In the genomic region with DNA sequence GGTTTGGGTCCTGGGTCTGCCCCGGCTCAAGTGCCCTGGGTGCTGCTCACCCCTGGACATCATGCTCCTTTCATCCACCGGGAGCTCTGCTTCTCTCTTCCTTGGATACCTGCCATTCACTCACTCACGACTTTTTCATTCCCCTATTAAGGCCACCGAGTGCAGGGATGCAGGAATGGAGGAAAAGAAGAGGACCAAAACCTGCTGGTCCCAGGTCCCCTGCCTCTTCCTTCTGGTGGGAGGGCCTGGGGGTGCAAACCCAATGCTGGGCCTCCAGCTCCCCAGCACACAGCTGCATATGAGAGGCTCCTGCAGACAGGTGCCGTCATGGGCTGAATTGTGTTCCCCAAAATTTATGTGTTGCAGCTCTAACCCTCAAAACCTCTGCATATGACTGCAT, we compare ENCODE assay signal across 2 cellular contexts.
TF ChIP-seq lines count a peak whose summit lies in the region.

No MANE protein-coding gene starts in this region.

TF ChIP-seq in GM23338, 12 proteins besides CTCF, POLR2A, EP300 and RAD21 (continues in another document):
- TF ChIP-seq EZH2phosphoT487 (IDR thresholded peaks at IDR 0.05; ENCODE audit: unreplicated experiment): no peak
- no peak for TF ChIP-seq STAT1 (IDR thresholded peaks at IDR 0.05; ENCODE audit: unreplicated experiment)
- TF ChIP-seq, protein P1, sequence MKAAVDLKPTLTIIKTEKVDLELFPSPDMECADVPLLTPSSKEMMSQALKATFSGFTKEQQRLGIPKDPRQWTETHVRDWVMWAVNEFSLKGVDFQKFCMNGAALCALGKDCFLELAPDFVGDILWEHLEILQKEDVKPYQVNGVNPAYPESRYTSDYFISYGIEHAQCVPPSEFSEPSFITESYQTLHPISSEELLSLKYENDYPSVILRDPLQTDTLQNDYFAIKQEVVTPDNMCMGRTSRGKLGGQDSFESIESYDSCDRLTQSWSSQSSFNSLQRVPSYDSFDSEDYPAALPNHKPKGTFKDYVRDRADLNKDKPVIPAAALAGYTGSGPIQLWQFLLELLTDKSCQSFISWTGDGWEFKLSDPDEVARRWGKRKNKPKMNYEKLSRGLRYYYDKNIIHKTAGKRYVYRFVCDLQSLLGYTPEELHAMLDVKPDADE (IDR thresholded peaks at IDR 0.05): no peak
- TF ChIP-seq, protein P2, sequence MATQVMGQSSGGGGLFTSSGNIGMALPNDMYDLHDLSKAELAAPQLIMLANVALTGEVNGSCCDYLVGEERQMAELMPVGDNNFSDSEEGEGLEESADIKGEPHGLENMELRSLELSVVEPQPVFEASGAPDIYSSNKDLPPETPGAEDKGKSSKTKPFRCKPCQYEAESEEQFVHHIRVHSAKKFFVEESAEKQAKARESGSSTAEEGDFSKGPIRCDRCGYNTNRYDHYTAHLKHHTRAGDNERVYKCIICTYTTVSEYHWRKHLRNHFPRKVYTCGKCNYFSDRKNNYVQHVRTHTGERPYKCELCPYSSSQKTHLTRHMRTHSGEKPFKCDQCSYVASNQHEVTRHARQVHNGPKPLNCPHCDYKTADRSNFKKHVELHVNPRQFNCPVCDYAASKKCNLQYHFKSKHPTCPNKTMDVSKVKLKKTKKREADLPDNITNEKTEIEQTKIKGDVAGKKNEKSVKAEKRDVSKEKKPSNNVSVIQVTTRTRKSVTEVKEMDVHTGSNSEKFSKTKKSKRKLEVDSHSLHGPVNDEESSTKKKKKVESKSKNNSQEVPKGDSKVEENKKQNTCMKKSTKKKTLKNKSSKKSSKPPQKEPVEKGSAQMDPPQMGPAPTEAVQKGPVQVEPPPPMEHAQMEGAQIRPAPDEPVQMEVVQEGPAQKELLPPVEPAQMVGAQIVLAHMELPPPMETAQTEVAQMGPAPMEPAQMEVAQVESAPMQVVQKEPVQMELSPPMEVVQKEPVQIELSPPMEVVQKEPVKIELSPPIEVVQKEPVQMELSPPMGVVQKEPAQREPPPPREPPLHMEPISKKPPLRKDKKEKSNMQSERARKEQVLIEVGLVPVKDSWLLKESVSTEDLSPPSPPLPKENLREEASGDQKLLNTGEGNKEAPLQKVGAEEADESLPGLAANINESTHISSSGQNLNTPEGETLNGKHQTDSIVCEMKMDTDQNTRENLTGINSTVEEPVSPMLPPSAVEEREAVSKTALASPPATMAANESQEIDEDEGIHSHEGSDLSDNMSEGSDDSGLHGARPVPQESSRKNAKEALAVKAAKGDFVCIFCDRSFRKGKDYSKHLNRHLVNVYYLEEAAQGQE (IDR thresholded peaks at IDR 0.05; ENCODE audit: unreplicated experiment): no peak
- TF ChIP-seq, protein P3, sequence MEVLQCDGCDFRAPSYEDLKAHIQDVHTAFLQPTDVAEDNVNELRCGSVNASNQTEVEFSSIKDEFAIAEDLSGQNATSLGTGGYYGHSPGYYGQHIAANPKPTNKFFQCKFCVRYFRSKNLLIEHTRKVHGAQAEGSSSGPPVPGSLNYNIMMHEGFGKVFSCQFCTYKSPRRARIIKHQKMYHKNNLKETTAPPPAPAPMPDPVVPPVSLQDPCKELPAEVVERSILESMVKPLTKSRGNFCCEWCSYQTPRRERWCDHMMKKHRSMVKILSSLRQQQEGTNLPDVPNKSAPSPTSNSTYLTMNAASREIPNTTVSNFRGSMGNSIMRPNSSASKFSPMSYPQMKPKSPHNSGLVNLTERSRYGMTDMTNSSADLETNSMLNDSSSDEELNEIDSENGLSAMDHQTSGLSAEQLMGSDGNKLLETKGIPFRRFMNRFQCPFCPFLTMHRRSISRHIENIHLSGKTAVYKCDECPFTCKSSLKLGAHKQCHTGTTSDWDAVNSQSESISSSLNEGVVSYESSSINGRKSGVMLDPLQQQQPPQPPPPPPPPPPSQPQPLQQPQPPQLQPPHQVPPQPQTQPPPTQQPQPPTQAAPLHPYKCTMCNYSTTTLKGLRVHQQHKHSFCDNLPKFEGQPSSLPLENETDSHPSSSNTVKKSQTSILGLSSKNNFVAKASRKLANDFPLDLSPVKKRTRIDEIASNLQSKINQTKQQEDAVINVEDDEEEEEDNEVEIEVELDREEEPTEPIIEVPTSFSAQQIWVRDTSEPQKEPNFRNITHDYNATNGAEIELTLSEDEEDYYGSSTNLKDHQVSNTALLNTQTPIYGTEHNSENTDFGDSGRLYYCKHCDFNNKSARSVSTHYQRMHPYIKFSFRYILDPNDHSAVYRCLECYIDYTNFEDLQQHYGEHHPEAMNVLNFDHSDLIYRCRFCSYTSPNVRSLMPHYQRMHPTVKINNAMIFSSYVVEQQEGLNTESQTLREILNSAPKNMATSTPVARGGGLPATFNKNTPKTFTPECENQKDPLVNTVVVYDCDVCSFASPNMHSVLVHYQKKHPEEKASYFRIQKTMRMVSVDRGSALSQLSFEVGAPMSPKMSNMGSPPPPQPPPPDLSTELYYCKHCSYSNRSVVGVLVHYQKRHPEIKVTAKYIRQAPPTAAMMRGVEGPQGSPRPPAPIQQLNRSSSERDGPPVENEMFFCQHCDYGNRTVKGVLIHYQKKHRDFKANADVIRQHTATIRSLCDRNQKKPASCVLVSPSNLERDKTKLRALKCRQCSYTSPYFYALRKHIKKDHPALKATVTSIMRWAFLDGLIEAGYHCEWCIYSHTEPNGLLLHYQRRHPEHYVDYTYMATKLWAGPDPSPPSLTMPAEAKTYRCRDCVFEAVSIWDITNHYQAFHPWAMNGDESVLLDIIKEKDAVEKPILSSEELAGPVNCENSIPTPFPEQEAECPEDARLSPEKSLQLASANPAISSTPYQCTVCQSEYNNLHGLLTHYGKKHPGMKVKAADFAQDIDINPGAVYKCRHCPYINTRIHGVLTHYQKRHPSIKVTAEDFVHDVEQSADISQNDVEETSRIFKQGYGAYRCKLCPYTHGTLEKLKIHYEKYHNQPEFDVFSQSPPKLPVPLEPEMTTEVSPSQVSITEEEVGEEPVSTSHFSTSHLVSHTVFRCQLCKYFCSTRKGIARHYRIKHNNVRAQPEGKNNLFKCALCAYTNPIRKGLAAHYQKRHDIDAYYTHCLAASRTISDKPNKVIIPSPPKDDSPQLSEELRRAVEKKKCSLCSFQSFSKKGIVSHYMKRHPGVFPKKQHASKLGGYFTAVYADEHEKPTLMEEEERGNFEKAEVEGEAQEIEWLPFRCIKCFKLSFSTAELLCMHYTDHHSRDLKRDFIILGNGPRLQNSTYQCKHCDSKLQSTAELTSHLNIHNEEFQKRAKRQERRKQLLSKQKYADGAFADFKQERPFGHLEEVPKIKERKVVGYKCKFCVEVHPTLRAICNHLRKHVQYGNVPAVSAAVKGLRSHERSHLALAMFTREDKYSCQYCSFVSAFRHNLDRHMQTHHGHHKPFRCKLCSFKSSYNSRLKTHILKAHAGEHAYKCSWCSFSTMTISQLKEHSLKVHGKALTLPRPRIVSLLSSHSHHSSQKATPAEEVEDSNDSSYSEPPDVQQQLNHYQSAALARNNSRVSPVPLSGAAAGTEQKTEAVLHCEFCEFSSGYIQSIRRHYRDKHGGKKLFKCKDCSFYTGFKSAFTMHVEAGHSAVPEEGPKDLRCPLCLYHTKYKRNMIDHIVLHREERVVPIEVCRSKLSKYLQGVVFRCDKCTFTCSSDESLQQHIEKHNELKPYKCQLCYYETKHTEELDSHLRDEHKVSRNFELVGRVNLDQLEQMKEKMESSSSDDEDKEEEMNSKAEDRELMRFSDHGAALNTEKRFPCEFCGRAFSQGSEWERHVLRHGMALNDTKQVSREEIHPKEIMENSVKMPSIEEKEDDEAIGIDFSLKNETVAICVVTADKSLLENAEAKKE (CRISPR knock-in tag; IDR thresholded peaks at IDR 0.05): no peak
- TF ChIP-seq NANOG (IDR thresholded peaks at IDR 0.05; ENCODE audit: borderline replicate concordance): no peak
- no peak for TF ChIP-seq CREB1 (CRISPR knock-in tag; IDR thresholded peaks at IDR 0.05; ENCODE audit: low read depth)
- TF ChIP-seq POLR2AphosphoS5 (IDR thresholded peaks at IDR 0.05; ENCODE audit: low read depth): no peak
- no peak for TF ChIP-seq EZH2 (IDR thresholded peaks at IDR 0.05; ENCODE audit: low read depth, unreplicated experiment)
- TF ChIP-seq ZNF331 (CRISPR knock-in tag; IDR thresholded peaks at IDR 0.05; ENCODE audit: low read depth): no peak

TF ChIP-seq in GM12878, 131 proteins besides CTCF, POLR2A, EP300 and RAD21:
- no peak for TF ChIP-seq STAT3 (IDR thresholded peaks at IDR 0.05; ENCODE audit: low read depth, low read length)
- no peak for TF ChIP-seq TCF7 (IDR thresholded peaks at IDR 0.05; ENCODE audit: borderline replicate concordance)
- no peak for TF ChIP-seq NBN (IDR thresholded peaks at IDR 0.05)
- TF ChIP-seq EED (IDR thresholded peaks at IDR 0.05; ENCODE audit: low read depth): no peak
- TF ChIP-seq, protein P4, sequence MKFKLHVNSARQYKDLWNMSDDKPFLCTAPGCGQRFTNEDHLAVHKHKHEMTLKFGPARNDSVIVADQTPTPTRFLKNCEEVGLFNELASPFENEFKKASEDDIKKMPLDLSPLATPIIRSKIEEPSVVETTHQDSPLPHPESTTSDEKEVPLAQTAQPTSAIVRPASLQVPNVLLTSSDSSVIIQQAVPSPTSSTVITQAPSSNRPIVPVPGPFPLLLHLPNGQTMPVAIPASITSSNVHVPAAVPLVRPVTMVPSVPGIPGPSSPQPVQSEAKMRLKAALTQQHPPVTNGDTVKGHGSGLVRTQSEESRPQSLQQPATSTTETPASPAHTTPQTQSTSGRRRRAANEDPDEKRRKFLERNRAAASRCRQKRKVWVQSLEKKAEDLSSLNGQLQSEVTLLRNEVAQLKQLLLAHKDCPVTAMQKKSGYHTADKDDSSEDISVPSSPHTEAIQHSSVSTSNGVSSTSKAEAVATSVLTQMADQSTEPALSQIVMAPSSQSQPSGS (IDR thresholded peaks at IDR 0.05; ENCODE audit: low read length): no peak
- no peak for TF ChIP-seq CBX3 (IDR thresholded peaks at IDR 0.05; ENCODE audit: borderline replicate concordance, low read depth)
- no peak for TF ChIP-seq POU2F2 (IDR thresholded peaks at IDR 0.05; ENCODE audit: borderline replicate concordance, low read depth, low read length)
- TF ChIP-seq HDAC2 (IDR thresholded peaks at IDR 0.05): no peak
- TF ChIP-seq FOS (IDR thresholded peaks at IDR 0.05; ENCODE audit: borderline replicate concordance, extremely low read depth, insufficient read length): no peak
